ENCODE assay signal across 16 cellular contexts in the genomic region with DNA sequence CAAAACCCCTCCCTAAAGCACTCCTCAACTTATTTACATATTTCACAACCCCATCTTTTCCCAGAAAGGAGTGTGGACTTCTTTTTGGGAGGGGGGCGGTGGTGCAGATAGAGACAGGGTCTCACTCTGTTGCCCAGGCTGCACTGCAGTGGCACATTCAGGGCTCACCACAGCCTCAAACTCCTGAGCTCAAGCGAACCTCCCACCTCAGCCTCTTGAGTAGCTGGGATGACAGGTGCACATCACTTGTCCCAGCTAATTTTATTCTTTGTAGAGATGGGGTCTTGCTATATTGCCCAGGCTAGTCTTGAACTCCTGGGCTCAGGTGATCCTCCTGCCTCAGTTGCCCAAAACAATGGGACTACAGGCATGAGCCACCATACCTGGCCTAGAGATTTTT. TPM values are rescaled to one million over a fixed set of nuclear protein-coding genes. Genes with fewer than 3 reads are reported as not detected.
A peak's percentile ranks its signal among the peaks of the same experiment; 100 is the strongest.
DNase-seq lines count a peak whose midpoint lies in the region; ATAC-seq and TF ChIP-seq lines count a peak whose summit lies in the region.
"Had no signal": no experiment of that assay in that cellular context is flagged by ENCODE, and none has a peak within 500 bp of the region (broad histone marks: within the 10 kb centered on the region; RNA-seq: fewer than 3 reads in every experiment).

No MANE protein-coding gene starts in this region.

- H3K4me3 ChIP-seq in BLaER1 (no peak overlapping the region), coronary artery (no peak overlapping the region), tibial nerve (no peak overlapping the region)
- no peak overlapping the region for H3K4me3 ChIP-seq in BLaER1 treated with 17β-estradiol and CSF1 and Interleukin-3, amounts not matched to agents 10 nM and 100 nM
- H3K4me3 ChIP-seq: GM23248 had no signal

- H4K20me1 ChIP-seq in BLaER1 = peaks cover 90% of the 10 kb centered on the region
- peaks cover 13 to 77% (median 66%) of the 10 kb centered on the region in 11 experiments; a peak in 20 of 22 replicates for H4K20me1 ChIP-seq in BLaER1 treated with 17β-estradiol and CSF1 and Interleukin-3, amounts not matched to agents 10 nM and 100 nM

- H3K27me3 ChIP-seq in BLaER1 (no peaks in the 10 kb centered on the region), tibial nerve (no peaks in the 10 kb centered on the region)
- H3K27me3 ChIP-seq in BLaER1 treated with 17β-estradiol and CSF1 and Interleukin-3, amounts not matched to agents 10 nM and 100 nM = no peaks in the 10 kb centered on the region

- TF ChIP-seq CTCF in coronary artery (IDR thresholded peaks at IDR 0.05) (no peak), tibial nerve (IDR thresholded peaks at IDR 0.05) (no peak)

- peak overlapping the region; percentile 80 for H3K4me2 ChIP-seq in BLaER1
- peak overlapping the region; percentile 33 to 91 (median 84); a peak in 20 of 22 replicates for H3K4me2 ChIP-seq in BLaER1 treated with 17β-estradiol and CSF1 and Interleukin-3, amounts not matched to agents 10 nM and 100 nM

- H3K9ac ChIP-seq in BLaER1 = no peak overlapping the region
- peak overlapping the region in 1 of 11 experiments; percentile 56; a peak in 1 of 22 replicates for H3K9ac ChIP-seq in BLaER1 treated with 17β-estradiol and CSF1 and Interleukin-3, amounts not matched to agents 10 nM and 100 nM
- H3K9ac ChIP-seq: GM23248 had no signal

- peak; percentile 52 for DNase-seq in coronary artery (ENCODE audit: low spot score)
- DNase-seq in tibial nerve (ENCODE audit: low spot score in 2 of 2) = no peak
- no peak for DNase-seq in OCI-M1 (lab: John Stamatoyannopoulos, UW)
- DNase-seq: Calu3; CD4-positive, alpha-beta T cell; CD8-positive, alpha-beta memory T cell; COR-L47; DMS53; DMS79 treated with DMSO at 0.1 percent for 48 hours; GF-D8; H7; HCEC 1CT had no signal

- H3K27ac ChIP-seq in BLaER1 (no peak overlapping the region), coronary artery (peak overlapping the region in 1 of 2 donors; percentile 83), tibial nerve (peak overlapping the region; percentile 63 to 89 (median 80))
- no peak overlapping the region for H3K27ac ChIP-seq in BLaER1 treated with 17β-estradiol and CSF1 and Interleukin-3, amounts not matched to agents 10 nM and 100 nM
- H3K27ac ChIP-seq: GM23248 had no signal

- peaks cover 67% of the 10 kb centered on the region for H3K4me1 ChIP-seq in BLaER1
- H3K4me1 ChIP-seq in BLaER1 treated with 17β-estradiol and CSF1 and Interleukin-3, amounts not matched to agents 10 nM and 100 nM = peaks cover 30 to 91% (median 72%) of the 10 kb centered on the region in 10 experiments
- peaks cover 8 to 91% (median 51%) of the 10 kb centered on the region in 4 donors for H3K4me1 ChIP-seq in tibial nerve

- no peak for TF ChIP-seq EP300 in tibial nerve (IDR thresholded peaks at IDR 0.05)

- H3K9me3 ChIP-seq in BLaER1 (no peaks in the 10 kb centered on the region), tibial nerve (no peaks in the 10 kb centered on the region)
- H3K9me3 ChIP-seq in BLaER1 treated with 17β-estradiol and CSF1 and Interleukin-3, amounts not matched to agents 10 nM and 100 nM (replicated peaks in 1 of 11) = 0 out of 22 replicates have a peak, but pooled peaks cover 0 to 3% (median 0%) of the 10 kb centered on the region in 11 experiments

- H3K36me3 ChIP-seq in BLaER1 (peaks cover 43% of the 10 kb centered on the region), tibial nerve (peaks cover 0 to 17% (median 0%) of the 10 kb centered on the region in 3 donors)
- H3K36me3 ChIP-seq in BLaER1 treated with 17β-estradiol and CSF1 and Interleukin-3, amounts not matched to agents 10 nM and 100 nM = peaks cover 0 to 33% (median 21%) of the 10 kb centered on the region in 11 experiments; a peak in 20 of 22 replicates

- TF ChIP-seq POLR2A in tibial nerve (IDR thresholded peaks at IDR 0.05) = no peak

- no peak for ATAC-seq in GM19397 (IDR thresholded peaks at IDR 0.05; ENCODE audit: unreplicated experiment)

- 96 to 100% methylated on average over 2 of the region's 2 CpGs for WGBS in tibial nerve, 2 donors

RNA-seq across cellular contexts. Expression of a gene that starts 44.1 kb away (rescaled TPM):
- total RNA-seq in tibial nerve = 100 to 1,000 TPM; 145 to 393 (median 207) TPM

Comparison
In these comparisons a context has a peak if more than half of its experiments do, and no peak if none do; other contexts are left out.
1. H3K27ac ChIP-seq: peak in tibial nerve (4 of 4); none in BLaER1 (single experiment) and BLaER1 treated with 17β-estradiol and CSF1 and Interleukin-3, amounts not matched to agents 10 nM and 100 nM (0 of 11).